ENCODE assay signal across 18 cellular contexts in genomic region chr1:1341549-1342021, GRCh38. TPM values are rescaled to one million over a fixed set of nuclear protein-coding genes. Genes with fewer than 3 reads are reported as not detected.
DNase-seq lines count a peak whose midpoint lies in the region; ATAC-seq, FAIRE-seq and TF ChIP-seq lines count a peak whose summit lies in the region.
"Had no signal": no experiment of that assay in that cellular context is flagged by ENCODE, and none has a peak within 500 bp of the region (broad histone marks: within the 10 kb centered on the region; RNA-seq: fewer than 3 reads in every experiment).

No MANE protein-coding gene starts in this region.

- no peak for TF ChIP-seq POLR2A in HepG2 (IDR thresholded peaks at IDR 0.05; ENCODE audit: insufficient read depth in 1 of 2, low read depth in 2 of 2, low read length in 2 of 2)
- no peak for TF ChIP-seq POLR2A in right lobe of liver (IDR thresholded peaks at IDR 0.05)

- H3K27ac ChIP-seq in HepG2 (ENCODE audit: extremely low read length, insufficient read depth, low read length) (no peak overlapping the region), right lobe of liver (no peak overlapping the region), trophoblast cell (ENCODE audit: low read depth, low read length) (no peak overlapping the region)
- H3K27ac ChIP-seq: 22Rv1, A549, C4-2B had no signal

- H3K9me3 ChIP-seq in HepG2 (ENCODE audit: low read length): no peaks in the 10 kb centered on the region
- H3K9me3 ChIP-seq in right lobe of liver: no peaks in the 10 kb centered on the region
- H3K9me3 ChIP-seq in trophoblast cell (ENCODE audit: insufficient read depth, low read depth, low read length): peaks cover 13% of the 10 kb centered on the region
- H3K9me3 ChIP-seq: A549, HAP-1 had no signal

- H3K36me3 Mint-ChIP-seq in glutamatergic neuron (ENCODE audit: unreplicated experiment): no peaks in the 10 kb centered on the region

- no peak overlapping the region for H3K23ac ChIP-seq in trophoblast cell (ENCODE audit: low read length)

- H3K4me3 ChIP-seq in HepG2 (replicated peaks in 1 of 3; ENCODE audit: insufficient read depth in 1 of 3, low read depth in 2 of 3, low read length in 3 of 3): no peak overlapping the region
- no peak overlapping the region for H3K4me3 ChIP-seq in right lobe of liver
- peak overlapping the region; percentile 8 for H3K4me3 ChIP-seq in trophoblast cell (ENCODE audit: low read depth, low read length)
- H3K4me3 ChIP-seq: A549, HAP-1 had no signal

- H3K4me3 Mint-ChIP-seq in glutamatergic neuron (ENCODE audit: unreplicated experiment): no peak overlapping the region
- H3K4me3 Mint-ChIP-seq: CD4-positive, alpha-beta memory T cell had no signal

- TF ChIP-seq EP300 in HepG2 (IDR thresholded peaks at IDR 0.05; ENCODE audit: low read depth in 2 of 2, low read length in 2 of 2) (no peak), HepG2 (CRISPR knock-in tag; IDR thresholded peaks at IDR 0.05; ENCODE audit: borderline replicate concordance) (no peak)

- 100% methylated on average over 6 of the region's 17 CpGs for WGBS in HepG2 (ENCODE audit: low lambda C conversion rate)
- WGBS in right lobe of liver (ENCODE audit: insufficient coverage, low coverage, low lambda C conversion rate, missing lambda C conversion rate): no CpG with 5 or more reads among the region's 17 CpGs
- WGBS in trophoblast cell (ENCODE audit: extremely low coverage, insufficient coverage, insufficient read length): no CpG with 5 or more reads among the region's 17 CpGs

- no peak for FAIRE-seq in HepG2 (lab: Jason Lieb, UNC)
- no peak for FAIRE-seq in GM19239 (lab: Jason Lieb, UNC)
- FAIRE-seq: A549 had no signal

- H3K4me1 ChIP-seq in HepG2 (ENCODE audit: insufficient read depth, low read length) (peaks cover 32% of the 10 kb centered on the region), right lobe of liver (peaks cover 0 to 35% (median 19%) of the 10 kb centered on the region in 4 donors), trophoblast cell (ENCODE audit: control insufficient read depth in 1 of 2, insufficient read depth in 2 of 2, low read length in 2 of 2) (peaks cover 2 to 13% of the 10 kb centered on the region in 2 experiments)
- H3K4me1 ChIP-seq: HAP-1 had no signal

- peaks cover 27% of the 10 kb centered on the region for H3K79me2 ChIP-seq in HepG2 (ENCODE audit: insufficient read depth, low read length)
- peaks cover 7% of the 10 kb centered on the region for H3K79me2 ChIP-seq in trophoblast cell (ENCODE audit: control insufficient read depth, insufficient read depth, low read length, poor library complexity)

- CTCF ChIA-PET in HepG2 (lab: Yijun Ruan, JAX; ENCODE audit: low intra/inter-chr PET ratio, low total read pairs): no interaction called here

- POLR2A ChIA-PET in HepG2 (lab: Yijun Ruan, JAX): no interaction called here

- no peak overlapping the region for H2AK5ac ChIP-seq in trophoblast cell (ENCODE audit: low read length)

- peaks cover 13 to 26% of the 10 kb centered on the region in 2 experiments for H3K36me3 ChIP-seq in HepG2 (replicated peaks in 1 of 2; ENCODE audit: control insufficient read depth in 1 of 2, insufficient read depth in 2 of 2, low read length in 2 of 2)
- H3K36me3 ChIP-seq in right lobe of liver: peaks cover 0 to 18% (median 2%) of the 10 kb centered on the region in 4 donors
- peaks cover 52 to 56% of the 10 kb centered on the region in 2 experiments for H3K36me3 ChIP-seq in trophoblast cell (ENCODE audit: control insufficient read depth in 1 of 2, insufficient read depth in 2 of 2, low read length in 2 of 2)

- TF ChIP-seq RAD21 in HepG2 (CRISPR knock-in tag; IDR thresholded peaks at IDR 0.05): no peak

- H3K9ac ChIP-seq in HepG2 (ENCODE audit: insufficient read depth, low read depth, low read length): no peak overlapping the region
- no peak overlapping the region for H3K9ac ChIP-seq in trophoblast cell (ENCODE audit: low read length)

- H2AFZ ChIP-seq in HepG2 (ENCODE audit: low read length): no peak overlapping the region
- H2AFZ ChIP-seq in trophoblast cell (ENCODE audit: insufficient read depth, low read length, poor library complexity): no peak overlapping the region

- TF ChIP-seq CTCF in HepG2 (CRISPR knock-in tag; IDR thresholded peaks at IDR 0.05): no peak
- no peak for TF ChIP-seq CTCF in right lobe of liver (IDR thresholded peaks at IDR 0.05)
- no peak for TF ChIP-seq CTCF in glutamatergic neuron (IDR thresholded peaks at IDR 0.05; ENCODE audit: partially characterized antibody, unreplicated experiment)

- BruUV-seq in HepG2 (replicated peaks; lab: Mats Ljungman, UMichigan): no TSS peak

- no peak overlapping the region for H4K8ac ChIP-seq in trophoblast cell (ENCODE audit: low read depth, low read length)

- no peak overlapping the region for H3K4ac ChIP-seq in trophoblast cell (ENCODE audit: low read depth, low read length)

- no peak overlapping the region for H3K4me2 ChIP-seq in HepG2 (ENCODE audit: low read depth, low read length)
- no peak overlapping the region for H3K4me2 ChIP-seq in trophoblast cell (ENCODE audit: low read length)
- H3K4me2 ChIP-seq: A549 had no signal

- H2BK12ac ChIP-seq in trophoblast cell (ENCODE audit: low read length): no peak overlapping the region

- ATAC-seq in HepG2 (no peak), right lobe of liver (no peak)
- ATAC-seq: A549 had no signal

- in situ Hi-C loops in HepG2 (cut with HindIII; ENCODE audit: extremely low pct_ligation_motif_present, low pct_unique_long_range_greater_than_20kb): no loop called here

- peaks cover 9% of the 10 kb centered on the region for H3K9me3 Mint-ChIP-seq in glutamatergic neuron (ENCODE audit: unreplicated experiment)
- H3K9me3 Mint-ChIP-seq: CD4-positive, alpha-beta memory T cell; IgD-negative memory B cell had no signal

- DNase-seq in HepG2 (ENCODE audit: low spot score) (no peak), right lobe of liver (no peak), glutamatergic neuron (no peak), trophoblast cell (no peak), NCI-H2081 treated with DMSO at 0.1 percent for 48 hours (lab: John Stamatoyannopoulos, UW) (no peak), GM19239 (ENCODE audit: insufficient read length, low spot score) (no peak)
- DNase-seq: AML-193, DMS153, DMS79, GDM1, KG1 had no signal

- intact Hi-C loops in HepG2 (cut with micrococcal nuclease; ENCODE audit: unreplicated experiment) (no loop called here), right lobe of liver (cut with DNase I) (no loop called here)

- H3K27me3 Mint-ChIP-seq in glutamatergic neuron (ENCODE audit: unreplicated experiment): peaks cover 11% of the 10 kb centered on the region
- H3K27me3 Mint-ChIP-seq: CD4-positive, alpha-beta memory T cell; IgD-negative memory B cell had no signal

- no peak overlapping the region for H4K12ac ChIP-seq in trophoblast cell (ENCODE audit: low read depth, low read length)

- H3K27ac Mint-ChIP-seq in glutamatergic neuron (ENCODE audit: unreplicated experiment): peak overlapping the region; percentile 62

- no peak overlapping the region for H2BK120ac ChIP-seq in trophoblast cell (ENCODE audit: insufficient read depth, low read length, poor library complexity)

- no peaks in the 10 kb centered on the region for H3K27me3 ChIP-seq in HepG2 (ENCODE audit: control insufficient read depth in 1 of 2, insufficient read depth in 2 of 2, low read length in 2 of 2)
- no peaks in the 10 kb centered on the region for H3K27me3 ChIP-seq in right lobe of liver
- H3K27me3 ChIP-seq in trophoblast cell (ENCODE audit: insufficient read depth, low read length): no peaks in the 10 kb centered on the region

- no peaks in the 10 kb centered on the region for H3K79me1 ChIP-seq in trophoblast cell (ENCODE audit: low read length)

- no peak overlapping the region for H2BK5ac ChIP-seq in trophoblast cell (ENCODE audit: low read depth, low read length, poor library complexity)

- peaks cover 18% of the 10 kb centered on the region; the same call in 1 of the 2 replicates for H4K20me1 ChIP-seq in HepG2 (ENCODE audit: insufficient read depth, low read length)

- no peak overlapping the region for H4K91ac ChIP-seq in trophoblast cell (ENCODE audit: low read depth, low read length)

- no peak overlapping the region for H3K18ac ChIP-seq in trophoblast cell (ENCODE audit: low read length)

- no peaks in the 10 kb centered on the region for H3K4me1 Mint-ChIP-seq in glutamatergic neuron (ENCODE audit: low read depth, unreplicated experiment)
- H3K4me1 Mint-ChIP-seq: IgD-negative memory B cell had no signal

- no peak overlapping the region for H3K14ac ChIP-seq in trophoblast cell (ENCODE audit: low read length)

RNA-seq across cellular contexts. Expression of gene DVL1, which starts 7.6 kb away (rescaled TPM):
- total RNA-seq in HepG2 (2016; rRNA removed; fragmentation: Illumina TruSeq; extraction: Trizol) (42.8 and 60.4 TPM in 2 replicates), right lobe of liver (10 to 100 TPM; 32.7 to 54.6 (median 41.2) TPM), glutamatergic neuron (ENCODE audit: unreplicated experiment) (124 TPM)
- 36.3 and 41.3 TPM in 2 replicates for total RNA-seq in HepG2 (2016; cell fraction: cytosol; rRNA removed; fragmentation: Illumina TruSeq; extraction: Trizol; ENCODE audit: low read depth)
- 36.7 and 61.0 TPM in 2 replicates for total RNA-seq in HepG2 (2016; cell fraction: insoluble cytoplasmic fraction; rRNA removed; fragmentation: Illumina TruSeq; extraction: Trizol)
- 84.2 and 90.2 TPM in 2 replicates for total RNA-seq in HepG2 (2016; cell fraction: membrane; rRNA removed; fragmentation: Illumina TruSeq; extraction: Trizol)
- 38.1 and 46.4 TPM in 2 replicates for total RNA-seq in HepG2 (2016; cell fraction: nucleus; rRNA removed; fragmentation: Illumina TruSeq; extraction: Trizol)
- 30.8 and 49.5 TPM in 2 replicates for polyA plus RNA-seq in HepG2 (2011; rRNA removed)
- 25.9 and 50.1 TPM in 2 replicates for polyA plus RNA-seq in HepG2 (2011; cell fraction: cytosol; rRNA removed)
- polyA plus RNA-seq in HepG2 (2011; cell fraction: nucleus; rRNA removed): 153 and 204 TPM in 2 replicates
- 29.7 and 38.8 TPM in 2 replicates for polyA plus RNA-seq in HepG2 (2012)
- 26.3 and 31.1 TPM in 2 replicates for polyA plus RNA-seq in HepG2 (2016; cell fraction: cytosol; fragmentation: Illumina TruSeq; extraction: Trizol; ENCODE audit: low read depth)
- polyA plus RNA-seq in HepG2 (2016; cell fraction: insoluble cytoplasmic fraction; fragmentation: Illumina TruSeq; extraction: Trizol; ENCODE audit: low read depth): 34.3 and 36.1 TPM in 2 replicates
- 54.8 and 63.5 TPM in 2 replicates for polyA plus RNA-seq in HepG2 (2016; cell fraction: membrane; fragmentation: Illumina TruSeq; extraction: Trizol; ENCODE audit: low read depth)
- polyA plus RNA-seq in HepG2 (2016; cell fraction: nucleus; fragmentation: Illumina TruSeq; extraction: Trizol; ENCODE audit: insufficient read depth, low read depth): 84.5 and 84.8 TPM in 2 replicates
- 41.6 and 83.7 TPM in 2 replicates for polyA minus RNA-seq in HepG2 (2011; rRNA and poly(A)+ RNA removed; ENCODE audit: low replicate concordance)
- polyA minus RNA-seq in HepG2 (2011; cell fraction: cytosol; rRNA and poly(A)+ RNA removed): 26.2 and 33.4 TPM in 2 replicates
- polyA minus RNA-seq in HepG2 (2011; cell fraction: nucleus; rRNA and poly(A)+ RNA removed): 27.6 and 29.8 TPM in 2 replicates
- 49.5 and 53.4 TPM in 2 replicates for polyA plus RNA-seq in trophoblast cell (2013)

RNA-seq across cellular contexts. Expression of gene TAS1R3, which starts 10.5 kb away (rescaled TPM):
- total RNA-seq in HepG2 (2016; rRNA removed; fragmentation: Illumina TruSeq; extraction: Trizol) (0.15 TPM in 1 of 2 replicates, not detected in the other), right lobe of liver (1 to 10 TPM in 2 of 6 experiments, under 1 TPM in 4; 0.10 to 2.7 (median 0.33) TPM), glutamatergic neuron (ENCODE audit: unreplicated experiment) (1.3 TPM)
- total RNA-seq in HepG2 (2016; cell fraction: cytosol; rRNA removed; fragmentation: Illumina TruSeq; extraction: Trizol; ENCODE audit: low read depth): not detected in 2 replicates
- 0.13 TPM in 1 of 2 replicates, not detected in the other for total RNA-seq in HepG2 (2016; cell fraction: insoluble cytoplasmic fraction; rRNA removed; fragmentation: Illumina TruSeq; extraction: Trizol)
- total RNA-seq in HepG2 (2016; cell fraction: membrane; rRNA removed; fragmentation: Illumina TruSeq; extraction: Trizol): not detected in 2 replicates
- 0.12 and 0.25 TPM in 2 replicates for total RNA-seq in HepG2 (2016; cell fraction: nucleus; rRNA removed; fragmentation: Illumina TruSeq; extraction: Trizol)
- 0.13 and 0.20 TPM in 2 replicates for polyA plus RNA-seq in HepG2 (2011; rRNA removed)
- polyA plus RNA-seq in HepG2 (2011; cell fraction: cytosol; rRNA removed): 0.13 and 0.21 TPM in 2 replicates
- polyA plus RNA-seq in HepG2 (2011; cell fraction: nucleus; rRNA removed): 1.5 and 2.4 TPM in 2 replicates
- polyA plus RNA-seq in HepG2 (2012): 0.17 TPM in 2 replicates
- polyA plus RNA-seq in HepG2 (2016; cell fraction: cytosol; fragmentation: Illumina TruSeq; extraction: Trizol; ENCODE audit: low read depth): not detected in 2 replicates
- polyA plus RNA-seq in HepG2 (2016; cell fraction: insoluble cytoplasmic fraction; fragmentation: Illumina TruSeq; extraction: Trizol; ENCODE audit: low read depth): not detected in 2 replicates
- polyA plus RNA-seq in HepG2 (2016; cell fraction: membrane; fragmentation: Illumina TruSeq; extraction: Trizol; ENCODE audit: low read depth): 0.07 TPM in 1 of 2 replicates, not detected in the other
- 0.25 and 0.30 TPM in 2 replicates for polyA plus RNA-seq in HepG2 (2016; cell fraction: nucleus; fragmentation: Illumina TruSeq; extraction: Trizol; ENCODE audit: insufficient read depth, low read depth)
- polyA minus RNA-seq in HepG2 (2011; rRNA and poly(A)+ RNA removed; ENCODE audit: low replicate concordance): 1.2 TPM in 2 replicates
- polyA minus RNA-seq in HepG2 (2011; cell fraction: cytosol; rRNA and poly(A)+ RNA removed): 0.20 and 0.26 TPM in 2 replicates
- 0.64 and 0.75 TPM in 2 replicates for polyA minus RNA-seq in HepG2 (2011; cell fraction: nucleus; rRNA and poly(A)+ RNA removed)
- 0.17 and 0.21 TPM in 2 replicates for polyA plus RNA-seq in trophoblast cell (2013)
- total RNA-seq: H4 had no signal

RNA-seq across cellular contexts. Expression of gene MXRA8, which starts 16.8 kb away (rescaled TPM):
- total RNA-seq in HepG2 (2016; rRNA removed; fragmentation: Illumina TruSeq; extraction: Trizol): 5.4 and 19.8 TPM in 2 replicates
- total RNA-seq in HepG2 (2016; cell fraction: cytosol; rRNA removed; fragmentation: Illumina TruSeq; extraction: Trizol; ENCODE audit: low read depth): 4.4 and 6.1 TPM in 2 replicates
- total RNA-seq in HepG2 (2016; cell fraction: insoluble cytoplasmic fraction; rRNA removed; fragmentation: Illumina TruSeq; extraction: Trizol): 5.2 and 18.5 TPM in 2 replicates
- 9.0 and 10.5 TPM in 2 replicates for total RNA-seq in HepG2 (2016; cell fraction: membrane; rRNA removed; fragmentation: Illumina TruSeq; extraction: Trizol)
- total RNA-seq in HepG2 (2016; cell fraction: nucleus; rRNA removed; fragmentation: Illumina TruSeq; extraction: Trizol): 15.6 and 22.5 TPM in 2 replicates
- 44.8 and 71.0 TPM in 2 replicates for polyA plus RNA-seq in HepG2 (2011; rRNA removed)
- polyA plus RNA-seq in HepG2 (2011; cell fraction: cytosol; rRNA removed): 35.7 and 49.1 TPM in 2 replicates
- 279 and 296 TPM in 2 replicates for polyA plus RNA-seq in HepG2 (2011; cell fraction: nucleus; rRNA removed)
- polyA plus RNA-seq in HepG2 (2012): 22.6 and 42.3 TPM in 2 replicates
- polyA plus RNA-seq in HepG2 (2016; cell fraction: cytosol; fragmentation: Illumina TruSeq; extraction: Trizol; ENCODE audit: low read depth): 4.9 and 5.3 TPM in 2 replicates
- polyA plus RNA-seq in HepG2 (2016; cell fraction: insoluble cytoplasmic fraction; fragmentation: Illumina TruSeq; extraction: Trizol; ENCODE audit: low read depth): 6.0 and 9.7 TPM in 2 replicates
- polyA plus RNA-seq in HepG2 (2016; cell fraction: membrane; fragmentation: Illumina TruSeq; extraction: Trizol; ENCODE audit: low read depth): 10.7 and 11.1 TPM in 2 replicates
- polyA plus RNA-seq in HepG2 (2016; cell fraction: nucleus; fragmentation: Illumina TruSeq; extraction: Trizol; ENCODE audit: insufficient read depth, low read depth): 56.0 and 64.0 TPM in 2 replicates
- 0.26 and 46.5 TPM in 2 replicates for polyA minus RNA-seq in HepG2 (2011; rRNA and poly(A)+ RNA removed; ENCODE audit: low replicate concordance)
- polyA minus RNA-seq in HepG2 (2011; cell fraction: cytosol; rRNA and poly(A)+ RNA removed): 16.7 and 21.9 TPM in 2 replicates
- polyA minus RNA-seq in HepG2 (2011; cell fraction: nucleus; rRNA and poly(A)+ RNA removed): 11.8 and 16.9 TPM in 2 replicates
- 10 to 100 TPM in 2 of 6 experiments, 1 to 10 TPM in 4; 2.2 to 11.9 (median 3.3) TPM for total RNA-seq in right lobe of liver
- total RNA-seq in glutamatergic neuron (ENCODE audit: unreplicated experiment): 7.7 TPM
- polyA plus RNA-seq in trophoblast cell (2013): 198 and 200 TPM in 2 replicates
- polyA plus RNA-seq: IgD-negative memory B cell had no signal

RNA-seq across cellular contexts. Expression of gene CPTP, which starts 17.0 kb away (rescaled TPM):
- 7.2 and 9.3 TPM in 2 replicates for total RNA-seq in HepG2 (2016; rRNA removed; fragmentation: Illumina TruSeq; extraction: Trizol)
- 6.9 and 8.7 TPM in 2 replicates for total RNA-seq in HepG2 (2016; cell fraction: cytosol; rRNA removed; fragmentation: Illumina TruSeq; extraction: Trizol; ENCODE audit: low read depth)
- 6.2 and 9.8 TPM in 2 replicates for total RNA-seq in HepG2 (2016; cell fraction: insoluble cytoplasmic fraction; rRNA removed; fragmentation: Illumina TruSeq; extraction: Trizol)
- total RNA-seq in HepG2 (2016; cell fraction: membrane; rRNA removed; fragmentation: Illumina TruSeq; extraction: Trizol): 15.1 and 19.3 TPM in 2 replicates
- 7.2 and 8.0 TPM in 2 replicates for total RNA-seq in HepG2 (2016; cell fraction: nucleus; rRNA removed; fragmentation: Illumina TruSeq; extraction: Trizol)
- 5.5 and 8.0 TPM in 2 replicates for polyA plus RNA-seq in HepG2 (2011; rRNA removed)
- 7.7 and 13.2 TPM in 2 replicates for polyA plus RNA-seq in HepG2 (2011; cell fraction: cytosol; rRNA removed)
- polyA plus RNA-seq in HepG2 (2011; cell fraction: nucleus; rRNA removed): 11.5 and 12.6 TPM in 2 replicates
- 7.1 and 9.6 TPM in 2 replicates for polyA plus RNA-seq in HepG2 (2012)
- polyA plus RNA-seq in HepG2 (2016; cell fraction: cytosol; fragmentation: Illumina TruSeq; extraction: Trizol; ENCODE audit: low read depth): 12.5 and 15.0 TPM in 2 replicates
- polyA plus RNA-seq in HepG2 (2016; cell fraction: insoluble cytoplasmic fraction; fragmentation: Illumina TruSeq; extraction: Trizol; ENCODE audit: low read depth): 13.9 and 15.2 TPM in 2 replicates
- 23.5 and 26.0 TPM in 2 replicates for polyA plus RNA-seq in HepG2 (2016; cell fraction: membrane; fragmentation: Illumina TruSeq; extraction: Trizol; ENCODE audit: low read depth)
- 16.7 and 16.9 TPM in 2 replicates for polyA plus RNA-seq in HepG2 (2016; cell fraction: nucleus; fragmentation: Illumina TruSeq; extraction: Trizol; ENCODE audit: insufficient read depth, low read depth)
- 9.3 and 18.2 TPM in 2 replicates for polyA minus RNA-seq in HepG2 (2011; rRNA and poly(A)+ RNA removed; ENCODE audit: low replicate concordance)
- 13.4 and 15.4 TPM in 2 replicates for polyA minus RNA-seq in HepG2 (2011; cell fraction: cytosol; rRNA and poly(A)+ RNA removed)
- polyA minus RNA-seq in HepG2 (2011; cell fraction: nucleus; rRNA and poly(A)+ RNA removed): 9.8 and 11.6 TPM in 2 replicates
- total RNA-seq in right lobe of liver: 10 to 100 TPM; 26.9 to 57.7 (median 33.1) TPM
- 18.7 TPM for total RNA-seq in glutamatergic neuron (ENCODE audit: unreplicated experiment)
- 20.9 and 21.3 TPM in 2 replicates for polyA plus RNA-seq in trophoblast cell (2013)

RNA-seq across cellular contexts. Expression of gene INTS11, which starts 17.1 kb away (rescaled TPM):
- total RNA-seq in HepG2 (2016; rRNA removed; fragmentation: Illumina TruSeq; extraction: Trizol) (46.4 and 52.8 TPM in 2 replicates), right lobe of liver (10 to 100 TPM; 35.1 to 52.4 (median 43.5) TPM), glutamatergic neuron (ENCODE audit: unreplicated experiment) (147 TPM)
- total RNA-seq in HepG2 (2016; cell fraction: cytosol; rRNA removed; fragmentation: Illumina TruSeq; extraction: Trizol; ENCODE audit: low read depth): 23.1 and 23.4 TPM in 2 replicates
- total RNA-seq in HepG2 (2016; cell fraction: insoluble cytoplasmic fraction; rRNA removed; fragmentation: Illumina TruSeq; extraction: Trizol): 37.6 and 53.6 TPM in 2 replicates
- 22.1 and 22.9 TPM in 2 replicates for total RNA-seq in HepG2 (2016; cell fraction: membrane; rRNA removed; fragmentation: Illumina TruSeq; extraction: Trizol)
- 43.7 and 54.4 TPM in 2 replicates for total RNA-seq in HepG2 (2016; cell fraction: nucleus; rRNA removed; fragmentation: Illumina TruSeq; extraction: Trizol)
- polyA plus RNA-seq in HepG2 (2011; rRNA removed): 94.8 and 104 TPM in 2 replicates
- 80.0 and 107 TPM in 2 replicates for polyA plus RNA-seq in HepG2 (2011; cell fraction: cytosol; rRNA removed)
- 412 and 553 TPM in 2 replicates for polyA plus RNA-seq in HepG2 (2011; cell fraction: nucleus; rRNA removed)
- 69.0 and 86.1 TPM in 2 replicates for polyA plus RNA-seq in HepG2 (2012)
- 11.0 and 11.1 TPM in 2 replicates for polyA plus RNA-seq in HepG2 (2016; cell fraction: cytosol; fragmentation: Illumina TruSeq; extraction: Trizol; ENCODE audit: low read depth)
- polyA plus RNA-seq in HepG2 (2016; cell fraction: insoluble cytoplasmic fraction; fragmentation: Illumina TruSeq; extraction: Trizol; ENCODE audit: low read depth): 38.3 and 53.4 TPM in 2 replicates
- 14.8 and 15.0 TPM in 2 replicates for polyA plus RNA-seq in HepG2 (2016; cell fraction: membrane; fragmentation: Illumina TruSeq; extraction: Trizol; ENCODE audit: low read depth)
- 173 and 181 TPM in 2 replicates for polyA plus RNA-seq in HepG2 (2016; cell fraction: nucleus; fragmentation: Illumina TruSeq; extraction: Trizol; ENCODE audit: insufficient read depth, low read depth)
- 120 and 176 TPM in 2 replicates for polyA minus RNA-seq in HepG2 (2011; rRNA and poly(A)+ RNA removed; ENCODE audit: low replicate concordance)
- polyA minus RNA-seq in HepG2 (2011; cell fraction: cytosol; rRNA and poly(A)+ RNA removed): 37.5 and 38.1 TPM in 2 replicates
- 64.4 and 69.0 TPM in 2 replicates for polyA minus RNA-seq in HepG2 (2011; cell fraction: nucleus; rRNA and poly(A)+ RNA removed)
- 86.5 and 92.0 TPM in 2 replicates for polyA plus RNA-seq in trophoblast cell (2013)
